6 cellular contexts compared by ENCODE assay signal in genomic region chr9:111683351-111683750, GRCh38.
"Had no signal": no experiment of that assay in that cellular context is flagged by ENCODE, and none has a peak within 500 bp of the region (broad histone marks: within the 10 kb centered on the region; RNA-seq: fewer than 3 reads in every experiment).

No MANE protein-coding gene starts in this region.

- DNase-seq: H9, HCEC 1CT had no signal

- H2AFZ ChIP-seq: GM23338 had no signal

- FAIRE-seq: H1, H54, HTR-8/SVneo had no signal

- H3K4me2 ChIP-seq: GM23338 had no signal

- ATAC-seq: GM23338 had no signal

- H3K4me3 ChIP-seq: GM23338 had no signal
